ENCODE assay signal across 26 cellular contexts in genomic region chr9:35708146-35708545, GRCh38. TPM values are rescaled to one million over a fixed set of nuclear protein-coding genes. Genes with fewer than 3 reads are reported as not detected.
A peak's percentile ranks its signal among the peaks of the same experiment; 100 is the strongest.
DNase-seq lines count a peak whose midpoint lies in the region; ATAC-seq, FAIRE-seq and TF ChIP-seq lines count a peak whose summit lies in the region.
"Had no signal": no experiment of that assay in that cellular context is flagged by ENCODE, and none has a peak within 500 bp of the region (broad histone marks: within the 10 kb centered on the region; RNA-seq: fewer than 3 reads in every experiment).

No MANE protein-coding gene starts in this region.

- H2BK15ac ChIP-seq in H9 (ENCODE audit: low read depth, low read length) = no peak overlapping the region

- H4K91ac ChIP-seq in H9 (ENCODE audit: insufficient read length, low read depth, low read length) = no peak overlapping the region

- H3K56ac ChIP-seq in H9 (ENCODE audit: insufficient read length, low read depth, low read length) = no peak overlapping the region

- no peak overlapping the region for H2BK20ac ChIP-seq in H9 (ENCODE audit: low read depth, low read length, poor library complexity, severe bottlenecking)

- H3K14ac ChIP-seq in H9 (ENCODE audit: insufficient read depth, low read length) = no peak overlapping the region

- no peak overlapping the region for H3K18ac ChIP-seq in H9 (ENCODE audit: insufficient read length, low read depth, low read length)

- no peak overlapping the region for H2BK5ac ChIP-seq in H9 (ENCODE audit: insufficient read length, low read length)

- peak overlapping the region; percentile 32 for H3K9ac ChIP-seq in rectal smooth muscle tissue (ENCODE audit: low read length)
- H3K9ac ChIP-seq in H9 (ENCODE audit: extremely low read depth, insufficient read length, low read length) = no peak overlapping the region
- H3K9ac ChIP-seq: KMS-11 had no signal

- peaks cover 90% of the 10 kb centered on the region for H3K36me3 ChIP-seq in CD8-positive, alpha-beta memory T cell (ENCODE audit: insufficient read depth, low read length)
- H3K36me3 ChIP-seq in bronchial epithelial cell (ENCODE audit: control insufficient read depth, insufficient read depth, low read length) (peaks cover 67% of the 10 kb centered on the region), rectal smooth muscle tissue (ENCODE audit: control insufficient read depth, insufficient read depth, low read length) (peaks cover 83% of the 10 kb centered on the region)

- H3K9me3 Mint-ChIP-seq in activated CD4-positive, alpha-beta T cell treated with anti-CD3 and anti-CD28 coated beads, Interleukin-2, amount 10 ng/mL, durations not matched to agents 7 days and 5 days = no peaks in the 10 kb centered on the region
- no peaks in the 10 kb centered on the region for H3K9me3 Mint-ChIP-seq in CD8-positive, alpha-beta memory T cell
- no peaks in the 10 kb centered on the region for H3K9me3 Mint-ChIP-seq in H9
- H3K9me3 Mint-ChIP-seq in stimulated activated naive B cell treated with anti-CD40 and anti-IgM and Interleukin-4, amounts not matched to agents 10 μg/mL and 1 μg/mL and 100 μg/mL, for 72 hours = no peaks in the 10 kb centered on the region

- peak overlapping the region; percentile 55 for H3K27ac Mint-ChIP-seq in activated CD4-positive, alpha-beta T cell treated with anti-CD3 and anti-CD28 coated beads, Interleukin-2, amount 10 ng/mL, durations not matched to agents 7 days and 5 days
- H3K27ac Mint-ChIP-seq in CD8-positive, alpha-beta memory T cell = peak overlapping the region in 6 of 8 donors; percentile 34 to 96 (median 38)
- peak overlapping the region in 1 of 3 experiments; percentile 73; a peak in 2 of 7 replicates for H3K27ac Mint-ChIP-seq in H9
- no peak overlapping the region for H3K27ac Mint-ChIP-seq in stimulated activated naive B cell treated with anti-CD40 and anti-IgM and Interleukin-4, amounts not matched to agents 10 μg/mL and 1 μg/mL and 100 μg/mL, for 72 hours

- no peaks in the 10 kb centered on the region for H3K27me3 ChIP-seq in CD8-positive, alpha-beta memory T cell (ENCODE audit: insufficient read depth, low read length, poor library complexity, severe bottlenecking)
- H3K27me3 ChIP-seq in bronchial epithelial cell (ENCODE audit: control insufficient read depth, insufficient read depth, low read length) = no peaks in the 10 kb centered on the region
- H3K27me3 ChIP-seq in rectal smooth muscle tissue (ENCODE audit: control insufficient read depth, insufficient read depth, low read length) = no peaks in the 10 kb centered on the region
- no peaks in the 10 kb centered on the region for H3K27me3 ChIP-seq in H9 (ENCODE audit: insufficient read depth, low read length)
- H3K27me3 ChIP-seq: BLaER1 treated with 17β-estradiol and CSF1 and Interleukin-3, amounts not matched to agents 10 nM and 100 nM had no signal

- no peak overlapping the region for H3K4ac ChIP-seq in H9 (ENCODE audit: low read depth, low read length)

- no peaks in the 10 kb centered on the region for H3K4me1 Mint-ChIP-seq in activated CD4-positive, alpha-beta T cell treated with anti-CD3 and anti-CD28 coated beads, Interleukin-2, amount 10 ng/mL, durations not matched to agents 7 days and 5 days
- peaks cover 0 to 4% (median 1%) of the 10 kb centered on the region in 3 donors for H3K4me1 Mint-ChIP-seq in CD8-positive, alpha-beta memory T cell
- H3K4me1 Mint-ChIP-seq in H9 = no peaks in the 10 kb centered on the region
- H3K4me1 Mint-ChIP-seq in stimulated activated naive B cell treated with anti-CD40 and anti-IgM and Interleukin-4, amounts not matched to agents 10 μg/mL and 1 μg/mL and 100 μg/mL, for 72 hours = peaks cover 7 to 16% of the 10 kb centered on the region in 2 donors

- no peak overlapping the region for H2AFZ ChIP-seq in H9 (ENCODE audit: low read length)

- POLR2A ChIA-PET in activated CD4-positive, alpha-beta T cell treated with anti-CD3 and anti-CD28 coated beads, Interleukin-2, amount 10 ng/mL, durations not matched to agents 7 days and 5 days (lab: Charles Lee) = no interaction called here
- POLR2A ChIA-PET in CD8-positive, alpha-beta memory T cell (lab: Charles Lee) = interaction anchor here (0.6 kb wide), 1 partner anchor 19 kb away, joined by 3 read pairs; no protein-coding TSS in a partner anchor

- WGBS in H9 (ENCODE audit: extremely low coverage, insufficient read length, low lambda C conversion rate) = no CpG with 5 or more reads among the region's 4 CpGs

- H3K23ac ChIP-seq in H9 (ENCODE audit: insufficient read length, low read depth, low read length) = no peak overlapping the region

- no peak overlapping the region for H3K4me3 Mint-ChIP-seq in activated CD4-positive, alpha-beta T cell treated with anti-CD3 and anti-CD28 coated beads, Interleukin-2, amount 10 ng/mL, durations not matched to agents 7 days and 5 days
- peak overlapping the region in 1 of 7 donors; percentile 64 for H3K4me3 Mint-ChIP-seq in CD8-positive, alpha-beta memory T cell
- H3K4me3 Mint-ChIP-seq in H9 = no peak overlapping the region
- no peak overlapping the region for H3K4me3 Mint-ChIP-seq in stimulated activated naive B cell treated with anti-CD40 and anti-IgM and Interleukin-4, amounts not matched to agents 10 μg/mL and 1 μg/mL and 100 μg/mL, for 72 hours

- no peaks in the 10 kb centered on the region for H4K20me1 ChIP-seq in H9 (ENCODE audit: control insufficient read depth, insufficient read depth, insufficient read length)

- ATAC-seq in stimulated activated naive B cell treated with anti-CD40 and anti-IgM and Interleukin-4, amounts not matched to agents 10 μg/mL and 1 μg/mL and 100 μg/mL, for 72 hours (replicated peaks) = no peak
- ATAC-seq: Panc1 had no signal

- no peaks in the 10 kb centered on the region for H3K79me2 ChIP-seq in H9 (ENCODE audit: insufficient read depth, low read length)

- CTCF ChIA-PET in activated CD4-positive, alpha-beta T cell treated with anti-CD3 and anti-CD28 coated beads, Interleukin-2, amount 10 ng/mL, durations not matched to agents 7 days and 5 days (lab: Charles Lee) = interaction anchor here (8.8 kb wide), 1 partner anchor 11 kb away, joined by 67 read pairs; no protein-coding TSS in a partner anchor
- CTCF ChIA-PET in CD8-positive, alpha-beta memory T cell (lab: Charles Lee) = interaction anchor here (0.6 to 5.5 kb wide), 4 partner anchors 12 to 104 kb away, joined by 3 to 33 read pairs (median 8); partner anchors contain the start of genes CCDC107 and RMRP

- no peak overlapping the region for H3K4me3 ChIP-seq in CD8-positive, alpha-beta memory T cell (ENCODE audit: low read length)
- H3K4me3 ChIP-seq in bronchial epithelial cell (ENCODE audit: low read depth, low read length) = no peak overlapping the region
- no peak overlapping the region for H3K4me3 ChIP-seq in rectal smooth muscle tissue (ENCODE audit: low read length)
- H3K4me3 ChIP-seq: BLaER1 treated with 17β-estradiol and CSF1 and Interleukin-3, amounts not matched to agents 10 nM and 100 nM had no signal

- no peaks in the 10 kb centered on the region for H3K79me1 ChIP-seq in H9 (ENCODE audit: insufficient read depth, low read depth, low read length, poor library complexity, severe bottlenecking)

- no peak for DNase-seq in activated CD4-positive, alpha-beta T cell treated with anti-CD3 and anti-CD28 coated beads, Interleukin-2, amount 10 ng/mL, durations not matched to agents 7 days and 5 days
- DNase-seq in activated CD4-positive, alpha-beta T cell treated with anti-CD3 and anti-CD28 coated beads for 48 hours = no peak
- DNase-seq in CD8-positive, alpha-beta memory T cell = no peak
- DNase-seq in bronchial epithelial cell (ENCODE audit: low read depth) (no peak), NCI-H526 treated with DMSO at 0.1 percent for 48 hours (lab: John Stamatoyannopoulos, UW) (no peak), H9 (no peak)
- DNase-seq in stimulated activated naive B cell treated with anti-CD40 and anti-IgM and Interleukin-4, amounts not matched to agents 10 μg/mL and 1 μg/mL and 100 μg/mL, for 72 hours = no peak
- DNase-seq: ACHN, DMS53, GDM1, IMR-90, NCI-H1092 treated with DMSO at 0.1 percent for 48 hours, NCI-H1436 treated with DMSO at 0.1 percent for 48 hours, NCI-H1930, NCI-H226, NCI-H524, NCI-H82, SIG-M5 had no signal

- peak; percentile 91 for FAIRE-seq in bronchial epithelial cell (lab: Jason Lieb, UNC)
- FAIRE-seq: D721Med, GM18507, H1 had no signal

- no peak for TF ChIP-seq CTCF in bronchial epithelial cell (IDR thresholded peaks at IDR 0.05; ENCODE audit: insufficient read depth, low read length, severe bottlenecking)
- no peak for TF ChIP-seq CTCF in H9 (conservative IDR thresholded peaks at IDR 0.05)

- no peak overlapping the region for H3K27ac ChIP-seq in CD8-positive, alpha-beta memory T cell (ENCODE audit: low read depth, low read length)
- H3K27ac ChIP-seq in rectal smooth muscle tissue (ENCODE audit: low read depth, low read length) = no peak overlapping the region
- no peak overlapping the region for H3K27ac ChIP-seq in H9 (ENCODE audit: insufficient read length, low read depth, low read length)
- H3K27ac ChIP-seq: 22Rv1; BLaER1 treated with 17β-estradiol and CSF1 and Interleukin-3, amounts not matched to agents 10 nM and 100 nM; KMS-11 had no signal

- H3K36me3 Mint-ChIP-seq in activated CD4-positive, alpha-beta T cell treated with anti-CD3 and anti-CD28 coated beads, Interleukin-2, amount 10 ng/mL, durations not matched to agents 7 days and 5 days (ENCODE audit: low read depth) = peaks cover 81% of the 10 kb centered on the region
- H3K36me3 Mint-ChIP-seq in CD8-positive, alpha-beta memory T cell = peaks cover 23 to 92% (median 32%) of the 10 kb centered on the region in 3 donors
- peaks cover 30 to 84% (median 58%) of the 10 kb centered on the region in 3 experiments for H3K36me3 Mint-ChIP-seq in H9 (ENCODE audit: insufficient read depth in 1 of 3, low read depth in 3 of 3)
- peaks cover 68 to 85% of the 10 kb centered on the region in 2 donors for H3K36me3 Mint-ChIP-seq in stimulated activated naive B cell treated with anti-CD40 and anti-IgM and Interleukin-4, amounts not matched to agents 10 μg/mL and 1 μg/mL and 100 μg/mL, for 72 hours

- no peaks in the 10 kb centered on the region for H3K9me3 ChIP-seq in CD8-positive, alpha-beta memory T cell (ENCODE audit: low read length)
- H3K9me3 ChIP-seq in H9 (ENCODE audit: control insufficient read depth, low read depth, low read length) = no peaks in the 10 kb centered on the region
- H3K9me3 ChIP-seq: BLaER1 treated with 17β-estradiol and CSF1 and Interleukin-3, amounts not matched to agents 10 nM and 100 nM had no signal

- no peaks in the 10 kb centered on the region for H3K4me1 ChIP-seq in CD8-positive, alpha-beta memory T cell (ENCODE audit: insufficient read depth, low read length)
- H3K4me1 ChIP-seq in rectal smooth muscle tissue (ENCODE audit: control insufficient read depth, insufficient read depth, low read length) = no peaks in the 10 kb centered on the region
- H3K4me1 ChIP-seq in H9 (ENCODE audit: insufficient read depth, low read length) = no peaks in the 10 kb centered on the region
- H3K4me1 ChIP-seq: BLaER1 treated with 17β-estradiol and CSF1 and Interleukin-3, amounts not matched to agents 10 nM and 100 nM had no signal

- H3K23me2 ChIP-seq in H9 (ENCODE audit: insufficient read length, low read depth, low read length, poor library complexity, severe bottlenecking) = no peaks in the 10 kb centered on the region

- no peak overlapping the region for H3K4me2 ChIP-seq in H9 (ENCODE audit: insufficient read depth, insufficient read length, low read length)
- H3K4me2 ChIP-seq: BLaER1 treated with 17β-estradiol and CSF1 and Interleukin-3, amounts not matched to agents 10 nM and 100 nM; KMS-11 had no signal

- no peaks in the 10 kb centered on the region for H3K27me3 Mint-ChIP-seq in activated CD4-positive, alpha-beta T cell treated with anti-CD3 and anti-CD28 coated beads, Interleukin-2, amount 10 ng/mL, durations not matched to agents 7 days and 5 days
- peaks cover 0 to 2% of the 10 kb centered on the region in 2 donors for H3K27me3 Mint-ChIP-seq in CD8-positive, alpha-beta memory T cell
- H3K27me3 Mint-ChIP-seq in H9 (ENCODE audit: low read depth) = no peaks in the 10 kb centered on the region
- no peaks in the 10 kb centered on the region for H3K27me3 Mint-ChIP-seq in stimulated activated naive B cell treated with anti-CD40 and anti-IgM and Interleukin-4, amounts not matched to agents 10 μg/mL and 1 μg/mL and 100 μg/mL, for 72 hours

- H4K5ac ChIP-seq in H9 (ENCODE audit: insufficient read length, low read depth, low read length) = no peak overlapping the region

- H2BK12ac ChIP-seq in H9 (ENCODE audit: insufficient read length, low read depth, low read length) = no peak overlapping the region

- H4K8ac ChIP-seq in H9 (replicated peaks; ENCODE audit: insufficient read length, low read depth, low read length) = no peak overlapping the region

- H3T11ph ChIP-seq in H9 (ENCODE audit: low read length) = no peak overlapping the region

- H2BK120ac ChIP-seq in H9 (ENCODE audit: low read depth, low read length, poor library complexity, severe bottlenecking) = no peak overlapping the region

- no peak overlapping the region for H2AK5ac ChIP-seq in H9 (ENCODE audit: insufficient read length, low read length)

RNA-seq across cellular contexts. Expression of gene TPM2, which starts 18.4 kb away (rescaled TPM):
- 10 to 100 TPM; 13.1 to 13.4 TPM for total RNA-seq in activated CD4-positive, alpha-beta T cell treated with anti-CD3 and anti-CD28 coated beads, Interleukin-2, amount 10 ng/mL, durations not matched to agents 7 days and 5 days
- 1 to 10 TPM; 6.6 to 7.3 TPM for total RNA-seq in CD8-positive, alpha-beta memory T cell
- 0.22 TPM for polyA plus RNA-seq in CD8-positive, alpha-beta memory T cell
- 46.1 and 57.7 TPM in 2 replicates for total RNA-seq in bronchial epithelial cell
- 221 and 225 TPM in 2 replicates for total RNA-seq in H9 (2021)

RNA-seq across cellular contexts. Expression of gene TLN1, which starts 23.8 kb away (rescaled TPM):
- 100 to 1,000 TPM; 362 to 422 TPM for total RNA-seq in activated CD4-positive, alpha-beta T cell treated with anti-CD3 and anti-CD28 coated beads, Interleukin-2, amount 10 ng/mL, durations not matched to agents 7 days and 5 days
- 100 to 1,000 TPM; 248 to 249 TPM for total RNA-seq in CD8-positive, alpha-beta memory T cell
- 161 TPM for polyA plus RNA-seq in CD8-positive, alpha-beta memory T cell
- total RNA-seq in bronchial epithelial cell (71.0 and 79.0 TPM in 2 replicates), H9 (2021) (102 and 103 TPM in 2 replicates)

RNA-seq across cellular contexts. Expression of gene CREB3, which starts 24.3 kb away (rescaled TPM):
- 10 to 100 TPM; 18.1 to 18.3 TPM for total RNA-seq in activated CD4-positive, alpha-beta T cell treated with anti-CD3 and anti-CD28 coated beads, Interleukin-2, amount 10 ng/mL, durations not matched to agents 7 days and 5 days
- 10 to 100 TPM; 38.0 to 38.6 TPM for total RNA-seq in CD8-positive, alpha-beta memory T cell
- 53.6 TPM for polyA plus RNA-seq in CD8-positive, alpha-beta memory T cell
- total RNA-seq in bronchial epithelial cell (45.4 and 57.9 TPM in 2 replicates), H9 (2021) (26.9 and 27.3 TPM in 2 replicates)

RNA-seq across cellular contexts. Expression of gene CA9, which starts 34.4 kb away (rescaled TPM):
- under 1 TPM in 1 of 2 experiments, not detected in 1; 0.40 TPM for total RNA-seq in activated CD4-positive, alpha-beta T cell treated with anti-CD3 and anti-CD28 coated beads, Interleukin-2, amount 10 ng/mL, durations not matched to agents 7 days and 5 days
- total RNA-seq in CD8-positive, alpha-beta memory T cell = under 1 TPM in 1 of 2 experiments, not detected in 1; 0.75 TPM
- polyA plus RNA-seq in CD8-positive, alpha-beta memory T cell = not detected
- total RNA-seq in bronchial epithelial cell (3.2 and 28.5 TPM in 2 replicates), H9 (2021) (0.94 and 1.9 TPM in 2 replicates)

RNA-seq across cellular contexts. Expression of gene GBA2, which starts 40.9 kb away (rescaled TPM):
- total RNA-seq in activated CD4-positive, alpha-beta T cell treated with anti-CD3 and anti-CD28 coated beads, Interleukin-2, amount 10 ng/mL, durations not matched to agents 7 days and 5 days = 10 to 100 TPM; 42.8 to 44.1 TPM
- total RNA-seq in CD8-positive, alpha-beta memory T cell = 10 to 100 TPM; 41.8 to 42.0 TPM
- 30.7 TPM for polyA plus RNA-seq in CD8-positive, alpha-beta memory T cell
- total RNA-seq in bronchial epithelial cell (34.8 and 37.9 TPM in 2 replicates), H9 (2021) (90.7 and 103 TPM in 2 replicates)
